Comparison of ENCODE assay signal across 19 cellular contexts in genomic region chr2:23589220-23589647, GRCh38.
DNase-seq lines count a peak whose midpoint lies in the region; ATAC-seq and TF ChIP-seq lines count a peak whose summit lies in the region.
"Had no signal": no experiment of that assay in that cellular context is flagged by ENCODE, and none has a peak within 500 bp of the region (broad histone marks: within the 10 kb centered on the region; RNA-seq: fewer than 3 reads in every experiment).

No MANE protein-coding gene starts in this region.

- no peak overlapping the region for H3K18ac ChIP-seq in mesenchymal stem cell (ENCODE audit: low read depth in 1 of 2, low read length in 2 of 2)

- no peaks in the 10 kb centered on the region for H3K9me3 Mint-ChIP-seq in activated naive CD4-positive, alpha-beta T cell treated with anti-CD3 and anti-CD28 coated beads, Interleukin-2, amount 50 U/mL, for 72 hours
- peaks cover 0 to 2% (median 0%) of the 10 kb centered on the region in 7 donors for H3K9me3 Mint-ChIP-seq in CD14-positive monocyte
- H3K9me3 Mint-ChIP-seq: activated naive CD8-positive, alpha-beta T cell treated with anti-CD3 and anti-CD28 coated beads, Interleukin-2, amount 50 U/mL, for 24 hours; activated T-helper 17 cell treated with anti-CD3 and anti-CD28 coated beads, Interleukin-2, amount 50 U/mL, for 72 hours; CD4-positive, CD25-positive, alpha-beta regulatory T cell; memory B cell had no signal

- H3K27me3 ChIP-seq in esophagus squamous epithelium (no peaks in the 10 kb centered on the region), mesenchymal stem cell (ENCODE audit: control insufficient read depth in 1 of 2, insufficient read depth in 1 of 2, low read length in 2 of 2) (no peaks in the 10 kb centered on the region), gastrocnemius medialis (no peaks in the 10 kb centered on the region), upper lobe of left lung (no peaks in the 10 kb centered on the region)
- H3K27me3 ChIP-seq: brain microvascular endothelial cell, suprapubic skin had no signal

- no peak overlapping the region for H4K8ac ChIP-seq in mesenchymal stem cell (ENCODE audit: low read length)

- peak; percentile 75 for DNase-seq in HuH-7.5 (ENCODE audit: low spot score)
- no peak for DNase-seq in esophagus squamous epithelium (lab: John Stamatoyannopoulos, UW)
- no peak for DNase-seq in mesenchymal stem cell
- DNase-seq in gastrocnemius medialis: peak; percentile 83 to 87
- DNase-seq in activated naive CD4-positive, alpha-beta T cell treated with anti-CD3 and anti-CD28 coated beads, Interleukin-2, amount 50 U/mL, for 72 hours (ENCODE audit: low spot score in 2 of 2): no peak
- no peak for DNase-seq in CD14-positive monocyte (ENCODE audit: low spot score)
- DNase-seq in upper lobe of left lung: no peak
- DNase-seq: activated CD4-positive, alpha-beta T cell treated with anti-CD3 and anti-CD28 coated beads for 48 hours; activated CD8-positive, alpha-beta memory T cell treated with anti-CD3 and anti-CD28 coated beads, Interleukin-2, amount 10 ng/mL, durations not matched to agents 7 days and 5 days; activated naive CD8-positive, alpha-beta T cell treated with anti-CD3 and anti-CD28 coated beads, Interleukin-2, amount 50 U/mL, for 24 hours; brain microvascular endothelial cell; CD4-positive, CD25-positive, alpha-beta regulatory T cell; cortex of kidney; hypothalamus; stimulated activated CD4-positive, alpha-beta T cell treated with anti-CD3 and anti-CD28 coated beads, Interleukin-15, amount 100 ng/mL, for 24 hours had no signal

- H3K4me2 ChIP-seq in mesenchymal stem cell (ENCODE audit: low read length, poor library complexity, severe bottlenecking): no peak overlapping the region

- H2AK5ac ChIP-seq in mesenchymal stem cell (ENCODE audit: low read length, severe bottlenecking): no peak overlapping the region

- intact Hi-C loops in esophagus squamous epithelium (cut with DNase I) (no loop called here), gastrocnemius medialis (cut with DNase I; ENCODE audit: low total_unique reads) (loop anchor here (1.0 kb wide), 1 partner anchor 65 kb away; no protein-coding TSS in a partner anchor), CD14-positive monocyte (cut with micrococcal nuclease) (no loop called here)

- no peak overlapping the region for H3K4me3 Mint-ChIP-seq in CD14-positive monocyte
- H3K4me3 Mint-ChIP-seq: activated CD8-positive, alpha-beta memory T cell treated with anti-CD3 and anti-CD28 coated beads, Interleukin-2, amount 10 ng/mL, durations not matched to agents 7 days and 5 days; activated naive CD8-positive, alpha-beta T cell treated with anti-CD3 and anti-CD28 coated beads, Interleukin-2, amount 50 U/mL, for 24 hours; activated T-helper 17 cell treated with anti-CD3 and anti-CD28 coated beads, Interleukin-2, amount 50 U/mL, for 72 hours; CD4-positive, CD25-positive, alpha-beta regulatory T cell; memory B cell had no signal

- H3K4me1 ChIP-seq in esophagus squamous epithelium (peaks cover 8 to 71% (median 22%) of the 10 kb centered on the region in 3 donors), mesenchymal stem cell (ENCODE audit: control insufficient read depth, insufficient read depth, low read depth, low read length) (peaks cover 5% of the 10 kb centered on the region), gastrocnemius medialis (peaks cover 38 to 91% of the 10 kb centered on the region in 2 donors), upper lobe of left lung (no peaks in the 10 kb centered on the region)

- H3K23ac ChIP-seq in mesenchymal stem cell (ENCODE audit: low read length in 2 of 2): peak overlapping the region in 1 of 2 experiments; percentile 9

- H3K36me3 ChIP-seq in esophagus squamous epithelium (no peaks in the 10 kb centered on the region), mesenchymal stem cell (ENCODE audit: control insufficient read depth in 1 of 2, insufficient read depth in 2 of 2, low read depth in 1 of 2, low read length in 2 of 2) (peaks cover 6 to 13% of the 10 kb centered on the region in 2 experiments), gastrocnemius medialis (no peaks in the 10 kb centered on the region), upper lobe of left lung (no peaks in the 10 kb centered on the region)
- H3K36me3 ChIP-seq: brain microvascular endothelial cell, neutrophil, suprapubic skin had no signal

- TF ChIP-seq EP300 in upper lobe of left lung (IDR thresholded peaks at IDR 0.05): no peak

- TF ChIP-seq CTCF in esophagus squamous epithelium (IDR thresholded peaks at IDR 0.05) (no peak), gastrocnemius medialis (IDR thresholded peaks at IDR 0.05 in 4 of 5, conservative IDR thresholded peaks at IDR 0.05 in 1 of 5) (no peak), CD14-positive monocyte (IDR thresholded peaks at IDR 0.05) (no peak), upper lobe of left lung (IDR thresholded peaks at IDR 0.05) (no peak)

- in situ Hi-C loops in gastrocnemius medialis (cut with MboI; ENCODE audit: low sequenced_read_pairs in 4 of 4): no loop called here

- no peaks in the 10 kb centered on the region for H3K36me3 Mint-ChIP-seq in activated naive CD4-positive, alpha-beta T cell treated with anti-CD3 and anti-CD28 coated beads, Interleukin-2, amount 50 U/mL, for 72 hours
- no peaks in the 10 kb centered on the region for H3K36me3 Mint-ChIP-seq in CD14-positive monocyte
- H3K36me3 Mint-ChIP-seq: activated CD8-positive, alpha-beta memory T cell treated with anti-CD3 and anti-CD28 coated beads, Interleukin-2, amount 10 ng/mL, durations not matched to agents 7 days and 5 days; CD4-positive, CD25-positive, alpha-beta regulatory T cell had no signal

- no peak overlapping the region for H2BK15ac ChIP-seq in mesenchymal stem cell (ENCODE audit: low read depth, poor library complexity, severe bottlenecking)

- no peak overlapping the region for H2BK12ac ChIP-seq in mesenchymal stem cell (ENCODE audit: low read length in 2 of 2)

- no peak overlapping the region for H2BK5ac ChIP-seq in mesenchymal stem cell (ENCODE audit: low read depth, low read length, poor library complexity, severe bottlenecking)

- H2BK120ac ChIP-seq in mesenchymal stem cell (ENCODE audit: low read depth, low read length): no peak overlapping the region

- H3K4ac ChIP-seq in mesenchymal stem cell (ENCODE audit: low read depth in 1 of 2, low read length in 2 of 2): no peak overlapping the region

- H2AFZ ChIP-seq in mesenchymal stem cell (ENCODE audit: low read depth, low read length): no peak overlapping the region

- peak overlapping the region; percentile 20 for H3K9ac ChIP-seq in mesenchymal stem cell (ENCODE audit: low read length)

- H3K27ac ChIP-seq in esophagus squamous epithelium (peak overlapping the region in 3 of 4 donors; percentile 69 to 72 (median 69)), mesenchymal stem cell (ENCODE audit: low read length, poor library complexity, severe bottlenecking) (no peak overlapping the region), gastrocnemius medialis (peak overlapping the region; percentile 83 to 93 (median 88)), upper lobe of left lung (no peak overlapping the region)
- H3K27ac ChIP-seq: brain microvascular endothelial cell, neutrophil, suprapubic skin had no signal

- no peaks in the 10 kb centered on the region for H3K9me3 ChIP-seq in esophagus squamous epithelium
- H3K9me3 ChIP-seq in mesenchymal stem cell (ENCODE audit: control insufficient read depth, low read length): no peaks in the 10 kb centered on the region
- no peaks in the 10 kb centered on the region for H3K9me3 ChIP-seq in gastrocnemius medialis
- H3K9me3 ChIP-seq in upper lobe of left lung: no peaks in the 10 kb centered on the region
- H3K9me3 ChIP-seq: neutrophil, suprapubic skin had no signal

- peaks cover 5 to 26% (median 11%) of the 10 kb centered on the region in 3 donors for H3K27me3 Mint-ChIP-seq in CD14-positive monocyte (ENCODE audit: low read depth in 3 of 3)
- H3K27me3 Mint-ChIP-seq: activated T-helper 17 cell treated with anti-CD3 and anti-CD28 coated beads, Interleukin-2, amount 50 U/mL, for 72 hours; CD4-positive, CD25-positive, alpha-beta regulatory T cell had no signal

- 80 to 88% methylated on average over 2 to 6 of the region's 9 CpGs for WGBS in esophagus squamous epithelium, 2 donors
- 98% methylated on average over 9 of the region's 9 CpGs for WGBS in mesenchymal stem cell
- WGBS in upper lobe of left lung, 2 donors: 93 to 95% methylated on average over 3 to 9 of the region's 9 CpGs

- no peak overlapping the region for H4K91ac ChIP-seq in mesenchymal stem cell (ENCODE audit: low read length)

- no peaks in the 10 kb centered on the region for H3K4me1 Mint-ChIP-seq in CD14-positive monocyte
- H3K4me1 Mint-ChIP-seq: activated CD8-positive, alpha-beta memory T cell treated with anti-CD3 and anti-CD28 coated beads, Interleukin-2, amount 10 ng/mL, durations not matched to agents 7 days and 5 days; activated naive CD8-positive, alpha-beta T cell treated with anti-CD3 and anti-CD28 coated beads, Interleukin-2, amount 50 U/mL, for 24 hours; activated T-helper 17 cell treated with anti-CD3 and anti-CD28 coated beads, Interleukin-2, amount 50 U/mL, for 72 hours; CD4-positive, CD25-positive, alpha-beta regulatory T cell had no signal

- ATAC-seq in gastrocnemius medialis (peak; percentile 62 to 70), upper lobe of left lung (ENCODE audit: low FRiP score in 2 of 2) (no peak)
- no peak for ATAC-seq in activated naive CD4-positive, alpha-beta T cell treated with anti-CD3 and anti-CD28 coated beads, Interleukin-2, amount 50 U/mL, for 72 hours
- ATAC-seq: activated CD8-positive, alpha-beta memory T cell treated with anti-CD3 and anti-CD28 coated beads, Interleukin-2, amount 10 ng/mL, durations not matched to agents 7 days and 5 days; activated naive CD8-positive, alpha-beta T cell treated with anti-CD3 and anti-CD28 coated beads, Interleukin-2, amount 50 U/mL, for 24 hours; activated T-helper 17 cell treated with anti-CD3 and anti-CD28 coated beads, Interleukin-2, amount 50 U/mL, for 72 hours had no signal

- TF ChIP-seq POLR2A in esophagus squamous epithelium (IDR thresholded peaks at IDR 0.05) (no peak), gastrocnemius medialis (IDR thresholded peaks at IDR 0.05) (no peak), upper lobe of left lung (IDR thresholded peaks at IDR 0.05) (no peak)

- no peaks in the 10 kb centered on the region for H3K79me1 ChIP-seq in mesenchymal stem cell (replicated peaks; ENCODE audit: low read length, poor library complexity, severe bottlenecking)

- H3K14ac ChIP-seq in mesenchymal stem cell (ENCODE audit: low read length in 2 of 2): no peak overlapping the region

- H3K4me3 ChIP-seq in esophagus squamous epithelium (no peak overlapping the region), mesenchymal stem cell (ENCODE audit: insufficient read depth in 1 of 2, low read depth in 1 of 2, low read length in 2 of 2) (no peak overlapping the region), gastrocnemius medialis (no peak overlapping the region), upper lobe of left lung (no peak overlapping the region)
- H3K4me3 ChIP-seq: suprapubic skin had no signal

- H3K27ac Mint-ChIP-seq in activated naive CD4-positive, alpha-beta T cell treated with anti-CD3 and anti-CD28 coated beads, Interleukin-2, amount 50 U/mL, for 72 hours: no peak overlapping the region
- no peak overlapping the region for H3K27ac Mint-ChIP-seq in CD14-positive monocyte
- H3K27ac Mint-ChIP-seq: activated CD8-positive, alpha-beta memory T cell treated with anti-CD3 and anti-CD28 coated beads, Interleukin-2, amount 10 ng/mL, durations not matched to agents 7 days and 5 days; activated naive CD8-positive, alpha-beta T cell treated with anti-CD3 and anti-CD28 coated beads, Interleukin-2, amount 50 U/mL, for 24 hours; activated T-helper 17 cell treated with anti-CD3 and anti-CD28 coated beads, Interleukin-2, amount 50 U/mL, for 72 hours; CD4-positive, CD25-positive, alpha-beta regulatory T cell; memory B cell had no signal

Comparison
In these comparisons a context has a peak if more than half of its experiments do, and no peak if none do; other contexts are left out.
1. DNase-seq: peak in HuH-7.5 (single experiment) and gastrocnemius medialis (2 of 2); none in esophagus squamous epithelium (single experiment), mesenchymal stem cell (single experiment), activated naive CD4-positive, alpha-beta T cell treated with anti-CD3 and anti-CD28 coated beads, Interleukin-2, amount 50 U/mL, for 72 hours (0 of 2), CD14-positive monocyte (single experiment) and upper lobe of left lung (0 of 2).
2. H3K27ac ChIP-seq: peak in esophagus squamous epithelium (3 of 4) and gastrocnemius medialis (4 of 4); none in mesenchymal stem cell (single experiment) and upper lobe of left lung (0 of 4).
3. ATAC-seq: peak in gastrocnemius medialis (2 of 2); none in activated naive CD4-positive, alpha-beta T cell treated with anti-CD3 and anti-CD28 coated beads, Interleukin-2, amount 50 U/mL, for 72 hours (0 of 2) and upper lobe of left lung (0 of 2).